ENCODE assay signal across 21 cellular contexts in genomic region chr2:102504833-102505232, GRCh38. TPM values are rescaled to one million over a fixed set of nuclear protein-coding genes. Genes with fewer than 3 reads are reported as not detected.
DNase-seq lines count a peak whose midpoint lies in the region; ATAC-seq, FAIRE-seq and TF ChIP-seq lines count a peak whose summit lies in the region.
"Had no signal": no experiment of that assay in that cellular context is flagged by ENCODE, and none has a peak within 500 bp of the region (broad histone marks: within the 10 kb centered on the region; RNA-seq: fewer than 3 reads in every experiment).

No MANE protein-coding gene starts in this region.

- H3K4me2 ChIP-seq in PC-3 (ENCODE audit: low read length): peak overlapping the region; percentile 47

- H3K4me3 ChIP-seq in PC-3 (ENCODE audit: low read length) (no peak overlapping the region), esophagus muscularis mucosa (no peak overlapping the region), small intestine (ENCODE audit: low read depth in 1 of 2, low read length in 2 of 2) (no peak overlapping the region), adrenal gland (no peak overlapping the region)
- H3K4me3 ChIP-seq: Peyer's patch had no signal

- no peak for FAIRE-seq in small intestine (lab: Jason Lieb, UNC)
- FAIRE-seq: GM18507 had no signal

- no peaks in the 10 kb centered on the region for H3K9me2 ChIP-seq in PC-3 (replicated peaks; ENCODE audit: low read length)

- BruUV-seq in PC-3 (replicated peaks; lab: Mats Ljungman, UMichigan): no TSS peak

- H3K27me3 ChIP-seq in PC-3 (ENCODE audit: low read length) (no peaks in the 10 kb centered on the region), esophagus muscularis mucosa (peaks cover 0 to 18% (median 0%) of the 10 kb centered on the region in 4 donors), small intestine (ENCODE audit: control insufficient read depth in 2 of 2, insufficient read depth in 2 of 2, low read length in 2 of 2) (no peaks in the 10 kb centered on the region), adrenal gland (peaks cover 7% of the 10 kb centered on the region)
- H3K27me3 ChIP-seq: Peyer's patch had no signal

- DNase-seq in DMS153 treated with DMSO at 0.1 percent for 48 hours (lab: John Stamatoyannopoulos, UW; ENCODE audit: unreplicated experiment) (peak; percentile 17), PC-3 (no peak), esophagus muscularis mucosa (ENCODE audit: extremely low spot score) (peak; percentile 17), small intestine (peak; percentile 46), adrenal gland (no peak), ureter (ENCODE audit: low spot score) (no peak)
- DNase-seq: C1 segment of cervical spinal cord; CD4-positive, alpha-beta memory T cell; COR-L47; DND-41; NCI-H1092 treated with DMSO at 0.1 percent for 48 hours; NCI-H1436; NCI-H187 treated with DMSO at 0.1 percent for 48 hours; NCI-H2171 treated with DMSO at 0.1 percent for 48 hours; SHP77 treated with DMSO at 0.1 percent for 48 hours had no signal

- H3F3A ChIP-seq in PC-3 (ENCODE audit: low read length, unreplicated experiment): no peaks in the 10 kb centered on the region

- H3K27ac ChIP-seq in PC-3 (ENCODE audit: low read length): no peak overlapping the region
- H3K27ac ChIP-seq in esophagus muscularis mucosa (replicated peaks in 1 of 4): no peak overlapping the region
- H3K27ac ChIP-seq in small intestine (ENCODE audit: low read depth in 1 of 2, low read length in 1 of 2): no peak overlapping the region
- H3K27ac ChIP-seq in adrenal gland: no peak overlapping the region
- H3K27ac ChIP-seq: HL-60, Peyer's patch had no signal

- H3K9me3 ChIP-seq in PC-3 (ENCODE audit: low read length): no peaks in the 10 kb centered on the region
- no peaks in the 10 kb centered on the region for H3K9me3 ChIP-seq in esophagus muscularis mucosa
- H3K9me3 ChIP-seq in small intestine (ENCODE audit: control insufficient read depth, low read depth): no peaks in the 10 kb centered on the region
- no peaks in the 10 kb centered on the region for H3K9me3 ChIP-seq in adrenal gland (replicated peaks in 1 of 3)
- H3K9me3 ChIP-seq: Peyer's patch had no signal

- no peak overlapping the region for H3K9ac ChIP-seq in PC-3 (ENCODE audit: low read length)

- H3K4me1 ChIP-seq in PC-3 (ENCODE audit: insufficient read depth, low read length): peaks cover 14% of the 10 kb centered on the region; the same call in 1 of the 2 replicates
- no peaks in the 10 kb centered on the region for H3K4me1 ChIP-seq in esophagus muscularis mucosa
- peaks cover 0 to 4% of the 10 kb centered on the region in 2 donors for H3K4me1 ChIP-seq in small intestine (ENCODE audit: control insufficient read depth in 2 of 2, insufficient read depth in 1 of 2, low read depth in 1 of 2, low read length in 1 of 2)
- H3K4me1 ChIP-seq in adrenal gland (replicated peaks in 1 of 2): no peaks in the 10 kb centered on the region
- H3K4me1 ChIP-seq: Peyer's patch had no signal

- no peaks in the 10 kb centered on the region for H3K79me2 ChIP-seq in PC-3 (ENCODE audit: low read length)

- H3K36me3 ChIP-seq in PC-3 (ENCODE audit: low read depth, low read length) (no peaks in the 10 kb centered on the region), esophagus muscularis mucosa (no peaks in the 10 kb centered on the region), small intestine (ENCODE audit: control insufficient read depth in 2 of 2, insufficient read depth in 2 of 2, low read length in 2 of 2) (no peaks in the 10 kb centered on the region), adrenal gland (replicated peaks in 1 of 2) (no peaks in the 10 kb centered on the region)
- H3K36me3 ChIP-seq: Peyer's patch had no signal

- no peaks in the 10 kb centered on the region for H4K20me1 ChIP-seq in PC-3 (ENCODE audit: low read length)

- ATAC-seq in PC-3 (no peak), HG03469 (IDR thresholded peaks at IDR 0.05; ENCODE audit: unreplicated experiment) (no peak)
- ATAC-seq: HCT116 had no signal

- CTCF ChIA-PET in PC-3 (lab: Charles Lee): no interaction called here

- POLR2A ChIA-PET in PC-3 (lab: Charles Lee; ENCODE audit: unreplicated experiment): no interaction called here

- 84% methylated on average over 8 of the region's 8 CpGs for WGBS in esophagus muscularis mucosa
- 30 to 70% (median 51%) methylated on average over 8 of the region's 8 CpGs for WGBS in small intestine, 3 donors
- WGBS in adrenal gland, 4 donors: 77 to 84% (median 82%) methylated on average over 8 of the region's 8 CpGs

- intact Hi-C loops in PC-3 (cut with micrococcal nuclease) (no loop called here), esophagus muscularis mucosa (cut with DNase I) (no loop called here), adrenal gland (cut with DNase I) (no loop called here)

- no peak for TF ChIP-seq POLR2A in esophagus muscularis mucosa (IDR thresholded peaks at IDR 0.05; ENCODE audit: low read depth)
- no peak for TF ChIP-seq POLR2A in adrenal gland (IDR thresholded peaks at IDR 0.05)

- H2AFZ ChIP-seq in PC-3 (ENCODE audit: low read length): peak overlapping the region; percentile 46; the same call in 1 of the 2 replicates

- no peak for TF ChIP-seq EP300 in esophagus muscularis mucosa (IDR thresholded peaks at IDR 0.05)

- TF ChIP-seq CTCF in PC-3 (conservative IDR thresholded peaks at IDR 0.05; ENCODE audit: low read depth, low read length): no peak
- no peak for TF ChIP-seq CTCF in esophagus muscularis mucosa (IDR thresholded peaks at IDR 0.05)
- no peak for TF ChIP-seq CTCF in adrenal gland (IDR thresholded peaks at IDR 0.05)

RNA-seq across cellular contexts. Expression of gene SLC9A4, which starts 31.8 kb away (rescaled TPM):
- total RNA-seq in PC-3 (2014; rRNA removed) (0.04 TPM in 1 of 2 replicates, not detected in the other), esophagus muscularis mucosa (not detected), adrenal gland (not detected), ureter (23.5 TPM)
- polyA plus RNA-seq in small intestine (under 1 TPM in 1 of 3 donors, not detected in 2; 0.07 TPM), adrenal gland (not detected)
- total RNA-seq: H4, Peyer's patch had no signal
- polyA plus RNA-seq: CD4-positive, alpha-beta memory T cell had no signal

Comparison
In these comparisons a context has a peak if more than half of its experiments do, and no peak if none do; other contexts are left out.
1. DNase-seq: peak in DMS153 treated with DMSO at 0.1 percent for 48 hours (single experiment), esophagus muscularis mucosa (single experiment) and small intestine (single experiment); none in PC-3 (single experiment), adrenal gland (0 of 7) and ureter (single experiment).
2. RNA of gene SLC9A4, which starts 31.8 kb away (total RNA-seq): 23.5 TPM in ureter (single experiment); 0.04 TPM in PC-3, not detected in esophagus muscularis mucosa and not detected in adrenal gland; every median in the first group is over 10 times any median in the second.